In genomic region chr16:57704011-57704904, GRCh38 we compare ENCODE assay signal across 1 cellular context.
A peak's percentile ranks its signal among the peaks of the same experiment; 100 is the strongest.
TF ChIP-seq lines count a peak whose summit lies in the region.

No MANE protein-coding gene starts in this region.

TF ChIP-seq in HepG2, 621 proteins besides CTCF, POLR2A, EP300 and RAD21 (continued from another document and continues in another):
- TF ChIP-seq HBP1 (CRISPR knock-in tag; IDR thresholded peaks at IDR 0.05; ENCODE audit: low read depth): 0 out of 2 replicates have a peak, but pooled peaks have one; percentile 23
- no peak for TF ChIP-seq ZFP82 (CRISPR knock-in tag; IDR thresholded peaks at IDR 0.05; ENCODE audit: borderline replicate concordance)
- TF ChIP-seq HCFC1 (IDR thresholded peaks at IDR 0.05; ENCODE audit: low read depth, low read length): no peak
- peak; percentile 28; the same call in 1 of the 2 replicates for TF ChIP-seq MAX (IDR thresholded peaks at IDR 0.05)
- TF ChIP-seq ZFP1 (CRISPR knock-in tag; IDR thresholded peaks at IDR 0.05): no peak
- no peak for TF ChIP-seq ZNF549 (CRISPR knock-in tag; IDR thresholded peaks at IDR 0.05)
- no peak for TF ChIP-seq SATB2 (CRISPR knock-in tag; IDR thresholded peaks at IDR 0.05)
- no peak for TF ChIP-seq KLF12 (CRISPR knock-in tag; IDR thresholded peaks at IDR 0.05; ENCODE audit: borderline replicate concordance)
- no peak for TF ChIP-seq KLF6 (CRISPR knock-in tag; IDR thresholded peaks at IDR 0.05)
- peak; percentile 44; the same call in 1 of the 2 replicates for TF ChIP-seq GATA4 (IDR thresholded peaks at IDR 0.05; ENCODE audit: borderline replicate concordance, low read depth)
- no peak for TF ChIP-seq NONO (IDR thresholded peaks at IDR 0.05)
- peak; percentile 51; the same call in 1 of the 2 replicates for TF ChIP-seq NONO (CRISPR knock-in tag; conservative IDR thresholded peaks at IDR 0.05)
- no peak for TF ChIP-seq PCBP1 (IDR thresholded peaks at IDR 0.05; ENCODE audit: borderline replicate concordance, low read depth, low read length)
- TF ChIP-seq SMYD3 (CRISPR knock-in tag; IDR thresholded peaks at IDR 0.05): no peak
- TF ChIP-seq KDM4B (CRISPR knock-in tag; IDR thresholded peaks at IDR 0.05): peak; percentile 17; the same call in 1 of the 2 replicates
- TF ChIP-seq PLRG1 (conservative IDR thresholded peaks at IDR 0.05): no peak
- TF ChIP-seq SRY (CRISPR knock-in tag; IDR thresholded peaks at IDR 0.05): no peak
- TF ChIP-seq ZNF713 (CRISPR knock-in tag; IDR thresholded peaks at IDR 0.05): no peak
- no peak for TF ChIP-seq ZNF451 (CRISPR knock-in tag; IDR thresholded peaks at IDR 0.05)
- 0 out of 2 replicates have a peak, but pooled peaks have one; percentile 36 for TF ChIP-seq MLX (CRISPR knock-in tag; IDR thresholded peaks at IDR 0.05)
- peak; percentile 82 for TF ChIP-seq POLR2G (IDR thresholded peaks at IDR 0.05; ENCODE audit: low read depth, low read length)
- no peak for TF ChIP-seq ZNF282 (IDR thresholded peaks at IDR 0.05; ENCODE audit: partially characterized antibody)
- 0 out of 2 replicates have a peak, but pooled peaks have one; percentile 11 for TF ChIP-seq ZNF124 (CRISPR knock-in tag; IDR thresholded peaks at IDR 0.05)
- no peak for TF ChIP-seq DZIP1 (CRISPR knock-in tag; IDR thresholded peaks at IDR 0.05)
- no peak for TF ChIP-seq MED8 (CRISPR knock-in tag; IDR thresholded peaks at IDR 0.05; ENCODE audit: insufficient replicate concordance)
- no peak for TF ChIP-seq ZNF496 (CRISPR knock-in tag; IDR thresholded peaks at IDR 0.05; ENCODE audit: insufficient replicate concordance)
- peak; percentile 46; the same call in 1 of the 2 replicates for TF ChIP-seq NAIF1 (CRISPR knock-in tag; IDR thresholded peaks at IDR 0.05; ENCODE audit: borderline replicate concordance)
- no peak for TF ChIP-seq ADNP (CRISPR knock-in tag; IDR thresholded peaks at IDR 0.05)
- peak; percentile 67; the same call in 1 of the 2 replicates for TF ChIP-seq ZNF441 (CRISPR knock-in tag; IDR thresholded peaks at IDR 0.05; ENCODE audit: borderline replicate concordance)
- no peak for TF ChIP-seq CHD2 (IDR thresholded peaks at IDR 0.05; ENCODE audit: low read depth, low read length)
- TF ChIP-seq SNAPC4 (CRISPR knock-in tag; IDR thresholded peaks at IDR 0.05): no peak
- no peak for TF ChIP-seq CENPX (CRISPR knock-in tag; IDR thresholded peaks at IDR 0.05)
- no peak for TF ChIP-seq MEIS2 (CRISPR knock-in tag; IDR thresholded peaks at IDR 0.05)
- TF ChIP-seq HNF4G (IDR thresholded peaks at IDR 0.05; ENCODE audit: borderline replicate concordance, low read depth, low read length): peak; percentile 41
- TF ChIP-seq HNF4G (CRISPR knock-in tag; IDR thresholded peaks at IDR 0.05; ENCODE audit: borderline replicate concordance, low read depth): no peak
- TF ChIP-seq FOXA1 (IDR thresholded peaks at IDR 0.05): no peak
- peak; percentile 79 for TF ChIP-seq FOXA1 (CRISPR knock-in tag; IDR thresholded peaks at IDR 0.05)
- TF ChIP-seq ZNF749 (CRISPR knock-in tag; IDR thresholded peaks at IDR 0.05; ENCODE audit: borderline replicate concordance): no peak
- TF ChIP-seq ZNF629 (CRISPR knock-in tag; conservative IDR thresholded peaks at IDR 0.05): peak; percentile 66
- TF ChIP-seq CREBL2 (CRISPR knock-in tag; IDR thresholded peaks at IDR 0.05; ENCODE audit: borderline replicate concordance): no peak
- TF ChIP-seq ATF6 (CRISPR knock-in tag; conservative IDR thresholded peaks at IDR 0.05): no peak
- no peak; the same call in 1 of the 2 replicates for TF ChIP-seq ELF4 (CRISPR knock-in tag; IDR thresholded peaks at IDR 0.05; ENCODE audit: borderline replicate concordance)
- peak; percentile 76 for TF ChIP-seq MED1 (CRISPR knock-in tag; IDR thresholded peaks at IDR 0.05)
- no peak for TF ChIP-seq KDM1A (CRISPR knock-in tag; IDR thresholded peaks at IDR 0.05)
- TF ChIP-seq ARID2 (CRISPR knock-in tag; IDR thresholded peaks at IDR 0.05; ENCODE audit: borderline replicate concordance): peak; percentile 55; the same call in 1 of the 2 replicates
- TF ChIP-seq ZFP91 (CRISPR knock-in tag; IDR thresholded peaks at IDR 0.05; ENCODE audit: borderline replicate concordance): peak; percentile 64; the same call in 1 of the 2 replicates
- no peak for TF ChIP-seq ZBTB37 (CRISPR knock-in tag; IDR thresholded peaks at IDR 0.05)
- no peak for TF ChIP-seq ZNF333 (CRISPR knock-in tag; IDR thresholded peaks at IDR 0.05; ENCODE audit: borderline replicate concordance)
- peak; percentile 81; the same call in 1 of the 2 replicates for TF ChIP-seq SSRP1 (CRISPR knock-in tag; IDR thresholded peaks at IDR 0.05)
- peak; percentile 81; the same call in 1 of the 2 replicates for TF ChIP-seq ZFP36L1 (CRISPR knock-in tag; IDR thresholded peaks at IDR 0.05)
- TF ChIP-seq SOX5 (CRISPR knock-in tag; IDR thresholded peaks at IDR 0.05; ENCODE audit: borderline replicate concordance): peak; percentile 83; the same call in 1 of the 2 replicates
